ENCODE assay signal across 21 cellular contexts in genomic region chr1:236150972-236151371, GRCh38.
"Had no signal": no experiment of that assay in that cellular context is flagged by ENCODE, and none has a peak within 500 bp of the region (broad histone marks: within the 10 kb centered on the region; RNA-seq: fewer than 3 reads in every experiment).

No MANE protein-coding gene starts in this region.

- H3K36me3 ChIP-seq: esophagus squamous epithelium, stomach, suprapubic skin had no signal

- H3K4me1 ChIP-seq: parathyroid adenoma had no signal

- H3K27me3 ChIP-seq: esophagus squamous epithelium, stomach, suprapubic skin had no signal

- DNase-seq: activated CD4-positive, alpha-beta T cell treated with anti-CD3 and anti-CD28 coated beads for 4 hours; activated CD4-positive, alpha-beta T cell treated with anti-CD3 and anti-CD28 coated beads, Interleukin-2, amount 50 U/mL, for 48 hours; activated CD4-positive, CD25-positive, alpha-beta regulatory T cell; activated CD8-positive, alpha-beta memory T cell treated with anti-CD3 and anti-CD28 coated beads, Interleukin-2, amount 50 U/mL, for 48 hours; activated naive CD4-positive, alpha-beta T cell; activated T-cell treated with anti-CD3 and anti-CD28 coated beads, Interleukin-2, amount 50 U/mL, for 4 hours; esophagus squamous epithelium; immature natural killer cell; midbrain; natural killer cell; small intestine; stimulated activated CD4-positive, alpha-beta T cell treated with anti-CD3 and anti-CD28 coated beads, Interleukin-2, amount 100 ng/mL, for 24 hours; stomach; T-helper 9 cell had no signal

- H3K27ac ChIP-seq: coronary artery, esophagus squamous epithelium, parathyroid adenoma, stomach, suprapubic skin had no signal

- H3K4me3 Mint-ChIP-seq: activated naive CD8-positive, alpha-beta T cell; activated T-cell treated with anti-CD3 and anti-CD28 coated beads, Interleukin-2, amount 50 U/mL, for 4 hours; immature natural killer cell; natural killer cell; stimulated activated effector memory CD8-positive, alpha-beta T cell treated with anti-CD3 and anti-CD28 coated beads, Interleukin-12 subunit alpha, Interleukin-12 subunit beta, amount 100 ng/mL, for 72 hours had no signal

- H3K36me3 Mint-ChIP-seq: activated naive CD8-positive, alpha-beta T cell; natural killer cell had no signal

- H3K27me3 Mint-ChIP-seq: activated naive CD8-positive, alpha-beta T cell had no signal

- ATAC-seq: activated T-cell treated with anti-CD3 and anti-CD28 coated beads, Interleukin-2, amount 50 U/mL, for 4 hours; natural killer cell; sciatic nerve; stimulated activated effector memory CD8-positive, alpha-beta T cell treated with anti-CD3 and anti-CD28 coated beads, Interleukin-12 subunit alpha, Interleukin-12 subunit beta, amount 100 ng/mL, for 72 hours had no signal

- H3K4me3 ChIP-seq: coronary artery, esophagus squamous epithelium, stomach, suprapubic skin had no signal

- H3K9me3 ChIP-seq: esophagus squamous epithelium, stomach, suprapubic skin had no signal

- H3K27ac Mint-ChIP-seq: activated naive CD8-positive, alpha-beta T cell; activated T-helper 2 cell treated with anti-CD3 and anti-CD28 coated beads, Interferon-gamma antibody, Interleukin-2, Interleukin-4, amounts not matched to agents 10 μg/mL and 5 μg/mL and 100 μg/mL, durations not matched to agents 14 hours and 24 hours and 36 hours; immature natural killer cell; natural killer cell; stimulated activated effector memory CD8-positive, alpha-beta T cell treated with anti-CD3 and anti-CD28 coated beads, Interleukin-12 subunit alpha, Interleukin-12 subunit beta, amount 100 ng/mL, for 72 hours had no signal

- H3K9me3 Mint-ChIP-seq: activated T-cell treated with anti-CD3 and anti-CD28 coated beads, Interleukin-2, amount 50 U/mL, for 4 hours; activated T-helper 2 cell treated with anti-CD3 and anti-CD28 coated beads, Interferon-gamma antibody, Interleukin-2, Interleukin-4, amounts not matched to agents 10 μg/mL and 5 μg/mL and 100 μg/mL, durations not matched to agents 14 hours and 24 hours and 36 hours; immature natural killer cell; natural killer cell; stimulated activated effector memory CD8-positive, alpha-beta T cell treated with anti-CD3 and anti-CD28 coated beads, Interleukin-12 subunit alpha, Interleukin-12 subunit beta, amount 100 ng/mL, for 72 hours had no signal
